ENCODE assay signal across 17 cellular contexts in the genomic region with DNA sequence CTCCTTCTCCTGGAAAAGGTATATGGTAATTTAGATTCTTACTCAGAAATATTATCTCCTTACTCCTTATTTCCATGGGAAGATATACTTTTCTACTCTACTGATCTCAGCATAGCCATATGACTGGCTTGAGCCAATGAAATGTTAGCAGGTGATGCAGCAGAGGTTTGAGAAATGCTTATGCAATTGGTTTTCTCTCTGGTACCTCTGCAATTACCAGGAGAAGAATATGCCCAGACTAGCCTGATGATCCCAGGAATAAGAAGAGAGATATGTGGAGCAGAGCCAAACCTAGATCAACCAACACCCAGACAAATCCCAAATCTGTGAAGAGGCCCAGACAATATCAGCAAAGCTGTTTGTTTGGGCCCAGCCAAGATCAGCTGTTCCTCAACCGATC. TPM values are rescaled to one million over a fixed set of nuclear protein-coding genes. Genes with fewer than 3 reads are reported as not detected.
A peak's percentile ranks its signal among the peaks of the same experiment; 100 is the strongest.
DNase-seq lines count a peak whose midpoint lies in the region; ATAC-seq and TF ChIP-seq lines count a peak whose summit lies in the region.
"Had no signal": no experiment of that assay in that cellular context is flagged by ENCODE, and none has a peak within 500 bp of the region (broad histone marks: within the 10 kb centered on the region; RNA-seq: fewer than 3 reads in every experiment).

No MANE protein-coding gene starts in this region.

- H3K4me1 Mint-ChIP-seq in MCF 10A (ENCODE audit: insufficient read depth, unreplicated experiment), result peaks cover 8% of the 10 kb centered on the region

- no peak overlapping the region for H3K27ac Mint-ChIP-seq in MCF 10A (ENCODE audit: low read depth, unreplicated experiment)
- H3K27ac Mint-ChIP-seq: B cell; CD4-positive, alpha-beta T cell; CD8-positive, alpha-beta T cell had no signal

- H3K4me3 Mint-ChIP-seq in MCF 10A (ENCODE audit: unreplicated experiment), result no peak overlapping the region
- H3K4me3 Mint-ChIP-seq: B cell; CD4-positive, alpha-beta T cell; CD8-positive, alpha-beta T cell had no signal

- TF ChIP-seq CTCF in mammary epithelial cell (conservative IDR thresholded peaks at IDR 0.05 in 1 of 2, IDR thresholded peaks at IDR 0.05 in 1 of 2; ENCODE audit: extremely low read depth in 1 of 2, insufficient read depth in 1 of 2, low read depth in 1 of 2, low read length in 2 of 2), result no peak
- TF ChIP-seq CTCF in MCF 10A (IDR thresholded peaks at IDR 0.05; ENCODE audit: unreplicated experiment), result no peak

- in situ Hi-C loops in mammary epithelial cell (cut with MboI; ENCODE audit: low sequenced_read_pairs in 2 of 2), result no loop called here

- H4K20me1 ChIP-seq in mammary epithelial cell (ENCODE audit: insufficient read depth, low read length), result no peaks in the 10 kb centered on the region
- H4K20me1 ChIP-seq: BLaER1 treated with 17β-estradiol and CSF1 and Interleukin-3, amounts not matched to agents 10 nM and 100 nM had no signal

- BruUV-seq in mammary epithelial cell (replicated peaks; lab: Mats Ljungman, UMichigan) (no TSS peak), MCF 10A (replicated peaks; lab: Mats Ljungman, UMichigan) (no TSS peak)

- no peaks in the 10 kb centered on the region for H3K36me3 ChIP-seq in mammary epithelial cell (ENCODE audit: insufficient read depth, low read length)
- H3K36me3 ChIP-seq: BLaER1 treated with 17β-estradiol and CSF1 and Interleukin-3, amounts not matched to agents 10 nM and 100 nM had no signal

- ATAC-seq in esophagus mucosa (peak; percentile 44), GM19035 (IDR thresholded peaks at IDR 0.05; ENCODE audit: unreplicated experiment) (no peak)
- ATAC-seq: A549; CD8-positive, alpha-beta T cell had no signal

- POLR2A ChIA-PET in MCF 10A (lab: Yijun Ruan, JAX), result no interaction called here

- dilution Hi-C loops in mammary epithelial cell (cut with HindIII; ENCODE audit: low sequenced_read_pairs), result no loop called here

- H3K27ac ChIP-seq in mammary epithelial cell (ENCODE audit: insufficient read depth, low read depth, low read length), result no peak overlapping the region
- H3K27ac ChIP-seq: 22Rv1; A549; BLaER1 treated with 17β-estradiol and CSF1 and Interleukin-3, amounts not matched to agents 10 nM and 100 nM; C4-2B had no signal

- H3K4me3 ChIP-seq in mammary epithelial cell (replicated peaks in 1 of 3; ENCODE audit: insufficient read depth in 1 of 3, low read depth in 2 of 3, low read length in 3 of 3), result no peak overlapping the region
- H3K4me3 ChIP-seq: A549; BLaER1 treated with 17β-estradiol and CSF1 and Interleukin-3, amounts not matched to agents 10 nM and 100 nM had no signal

- H3K27me3 ChIP-seq in mammary epithelial cell (ENCODE audit: insufficient read depth, low read length), result no peaks in the 10 kb centered on the region
- H3K27me3 ChIP-seq: BLaER1 treated with 17β-estradiol and CSF1 and Interleukin-3, amounts not matched to agents 10 nM and 100 nM had no signal

- no peak overlapping the region for H3K4me2 ChIP-seq in mammary epithelial cell (ENCODE audit: insufficient read depth, low read depth, low read length)
- H3K4me2 ChIP-seq: A549; BLaER1 treated with 17β-estradiol and CSF1 and Interleukin-3, amounts not matched to agents 10 nM and 100 nM had no signal

- H3K79me2 ChIP-seq in mammary epithelial cell (ENCODE audit: insufficient read depth, low read length), result no peaks in the 10 kb centered on the region

- H2AFZ ChIP-seq in mammary epithelial cell (ENCODE audit: low read depth, low read length), result peak overlapping the region; percentile 11

- H3K27me3 Mint-ChIP-seq in MCF 10A (ENCODE audit: insufficient read depth, unreplicated experiment), result peaks cover 37% of the 10 kb centered on the region

- H3K9me3 ChIP-seq in mammary epithelial cell (replicated peaks; ENCODE audit: insufficient read depth, low read length), result peaks cover 9% of the 10 kb centered on the region
- H3K9me3 ChIP-seq: BLaER1 treated with 17β-estradiol and CSF1 and Interleukin-3, amounts not matched to agents 10 nM and 100 nM; Caco-2 had no signal

- peaks cover 2% of the 10 kb centered on the region for H3K4me1 ChIP-seq in mammary epithelial cell (ENCODE audit: insufficient read depth, low read length)
- H3K4me1 ChIP-seq: A549; BLaER1 treated with 17β-estradiol and CSF1 and Interleukin-3, amounts not matched to agents 10 nM and 100 nM had no signal

- WGBS in mammary epithelial cell (ENCODE audit: low coverage, missing lambda C conversion rate), result 100% methylated on average over 1 of the region's 1 CpG

- intact Hi-C loops in mammary epithelial cell (cut with micrococcal nuclease) (no loop called here), MCF 10A (cut with micrococcal nuclease) (no loop called here)

- CTCF ChIA-PET in mammary epithelial cell (lab: Charles Lee; ENCODE audit: low non-redundant PET) (no interaction called here), MCF 10A (lab: Yijun Ruan, JAX) (no interaction called here)

- no peak overlapping the region for H3K9ac ChIP-seq in mammary epithelial cell (ENCODE audit: insufficient read depth, low read length)
- H3K9ac ChIP-seq: BLaER1 treated with 17β-estradiol and CSF1 and Interleukin-3, amounts not matched to agents 10 nM and 100 nM had no signal

- peak; percentile 43 for DNase-seq in mammary epithelial cell
- DNase-seq in MCF 10A (ENCODE audit: unreplicated experiment), result no peak
- DNase-seq in HCEC 1CT, result no peak
- DNase-seq: AML-193; Caco-2; Calu3; CD4-positive, alpha-beta T cell; CD8-positive, alpha-beta T cell; DMS79 treated with DMSO at 0.1 percent for 48 hours; GF-D8 had no signal

- peaks cover 10% of the 10 kb centered on the region for H3K9me3 Mint-ChIP-seq in MCF 10A (ENCODE audit: unreplicated experiment)
- H3K9me3 Mint-ChIP-seq: CD4-positive, alpha-beta T cell; CD8-positive, alpha-beta T cell had no signal

- H3K36me3 Mint-ChIP-seq in MCF 10A (ENCODE audit: insufficient read depth, unreplicated experiment), result no peaks in the 10 kb centered on the region
- H3K36me3 Mint-ChIP-seq: CD8-positive, alpha-beta T cell had no signal

RNA-seq across cellular contexts. Expression of gene CAPN7, which starts 33.2 kb away (rescaled TPM):
- total RNA-seq in mammary epithelial cell, result 10 to 100 TPM; 32.8 to 46.0 TPM
- polyA plus RNA-seq in mammary epithelial cell, result 12.9 TPM
- 7.0 TPM for polyA minus RNA-seq in mammary epithelial cell
- 48.4 and 55.2 TPM in 2 replicates for total RNA-seq in MCF 10A (2022)
- 21.5 TPM for total RNA-seq in esophagus mucosa
